Comparison of ENCODE assay signal across 20 cellular contexts in the genomic region with DNA sequence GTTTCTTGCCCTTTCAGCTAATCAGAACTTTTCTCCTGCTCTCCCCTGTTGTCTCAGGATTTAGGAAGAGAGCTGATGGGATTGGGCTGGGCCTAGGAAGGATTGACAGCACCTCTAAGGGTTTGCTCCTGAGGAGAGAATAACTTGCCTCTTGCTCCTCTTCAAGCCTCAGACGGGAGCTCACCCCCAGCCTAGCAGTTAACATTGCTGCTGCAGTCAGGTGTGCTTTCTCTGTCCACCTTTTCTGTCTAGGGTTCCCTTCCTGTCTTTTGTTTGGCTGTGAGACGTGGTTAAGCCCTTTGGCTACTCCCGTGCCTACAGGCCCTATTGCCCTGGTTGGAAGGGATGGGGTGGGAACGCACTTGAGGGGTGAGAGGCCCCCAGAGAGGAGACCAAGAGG. TPM values are rescaled to one million over a fixed set of nuclear protein-coding genes. Genes with fewer than 3 reads are reported as not detected.
"Had no signal": no experiment of that assay in that cellular context is flagged by ENCODE, and none has a peak within 500 bp of the region (broad histone marks: within the 10 kb centered on the region; RNA-seq: fewer than 3 reads in every experiment).

No MANE protein-coding gene starts in this region.

- H3K36me3 Mint-ChIP-seq: activated naive CD4-positive, alpha-beta T cell treated with anti-CD3 and anti-CD28 coated beads, Interleukin-2, amount 50 U/mL, for 72 hours; natural killer cell had no signal

- H3K4me3 Mint-ChIP-seq: activated T-cell treated with anti-CD3 and anti-CD28 coated beads, Interleukin-2, amount 50 U/mL, for 24 hours; activated T-helper 17 cell treated with anti-CD3 and anti-CD28 coated beads, Interleukin-2, amount 50 U/mL, for 72 hours; dendritic cell treated with granulocyte-macrophage colony-stimulating factor and Interleukin-4, amounts not matched to agents 40 ng/mL and 50 ng/mL, for 4 days; natural killer cell had no signal

- ATAC-seq: activated naive CD4-positive, alpha-beta T cell treated with anti-CD3 and anti-CD28 coated beads, Interleukin-2, amount 50 U/mL, for 72 hours; activated T-helper 17 cell treated with anti-CD3 and anti-CD28 coated beads, Interleukin-2, amount 50 U/mL, for 72 hours; left ventricle myocardium superior; natural killer cell; pancreas; right cardiac atrium; stimulated activated naive CD8-positive, alpha-beta T cell treated with anti-CD3 and anti-CD28 coated beads, Interleukin-15, Interleukin-2, amounts not matched to agents 100 U/mL and 50 U/mL, for 24 hours had no signal

- H3K4me1 Mint-ChIP-seq: activated T-helper 17 cell treated with anti-CD3 and anti-CD28 coated beads, Interleukin-2, amount 50 U/mL, for 72 hours; natural killer cell had no signal

- H3K27ac Mint-ChIP-seq: activated naive CD4-positive, alpha-beta T cell treated with anti-CD3 and anti-CD28 coated beads, Interleukin-2, amount 50 U/mL, for 72 hours; activated T-cell treated with anti-CD3 and anti-CD28 coated beads, Interleukin-2, amount 50 U/mL, for 24 hours; activated T-helper 17 cell treated with anti-CD3 and anti-CD28 coated beads, Interleukin-2, amount 50 U/mL, for 72 hours; dendritic cell treated with granulocyte-macrophage colony-stimulating factor and Interleukin-4, amounts not matched to agents 40 ng/mL and 50 ng/mL, for 4 days; natural killer cell had no signal

- DNase-seq: activated CD8-positive, alpha-beta memory T cell treated with anti-CD3 and anti-CD28 coated beads for 24 hours; activated CD8-positive, alpha-beta memory T cell treated with anti-CD3 and anti-CD28 coated beads, Interleukin-2, amount 50 U/mL, for 4 hours; activated T-cell treated with anti-CD3 and anti-CD28 coated beads, Interleukin-2, amount 50 U/mL, for 24 hours; brain microvascular endothelial cell; caudate nucleus; effector CD4-positive, alpha-beta T cell; glutamatergic neuron; left ventricle myocardium superior; mammary epithelial cell; midbrain; natural killer cell; pancreas; right cardiac atrium; stimulated activated CD4-positive, alpha-beta T cell treated with anti-CD3 and anti-CD28 coated beads, Interleukin-4, amount 100 ng/mL, for 24 hours; stimulated activated naive CD8-positive, alpha-beta T cell treated with anti-CD3 and anti-CD28 coated beads, Interleukin-15, Interleukin-2, amounts not matched to agents 100 U/mL and 50 U/mL, for 24 hours; T-helper 9 cell had no signal

- H3K9me3 Mint-ChIP-seq: activated naive CD4-positive, alpha-beta T cell treated with anti-CD3 and anti-CD28 coated beads, Interleukin-2, amount 50 U/mL, for 72 hours; activated T-cell treated with anti-CD3 and anti-CD28 coated beads, Interleukin-2, amount 50 U/mL, for 24 hours; activated T-helper 17 cell treated with anti-CD3 and anti-CD28 coated beads, Interleukin-2, amount 50 U/mL, for 72 hours; dendritic cell treated with granulocyte-macrophage colony-stimulating factor and Interleukin-4, amounts not matched to agents 40 ng/mL and 50 ng/mL, for 4 days had no signal

RNA-seq across cellular contexts. Expression of a gene that starts 20.1 kb away (rescaled TPM):
- total RNA-seq: activated naive CD4-positive, alpha-beta T cell treated with anti-CD3 and anti-CD28 coated beads, Interleukin-2, amount 50 U/mL, for 72 hours; ascending aorta; natural killer cell had no signal
